8 cellular contexts compared by ENCODE assay signal in the genomic region with DNA sequence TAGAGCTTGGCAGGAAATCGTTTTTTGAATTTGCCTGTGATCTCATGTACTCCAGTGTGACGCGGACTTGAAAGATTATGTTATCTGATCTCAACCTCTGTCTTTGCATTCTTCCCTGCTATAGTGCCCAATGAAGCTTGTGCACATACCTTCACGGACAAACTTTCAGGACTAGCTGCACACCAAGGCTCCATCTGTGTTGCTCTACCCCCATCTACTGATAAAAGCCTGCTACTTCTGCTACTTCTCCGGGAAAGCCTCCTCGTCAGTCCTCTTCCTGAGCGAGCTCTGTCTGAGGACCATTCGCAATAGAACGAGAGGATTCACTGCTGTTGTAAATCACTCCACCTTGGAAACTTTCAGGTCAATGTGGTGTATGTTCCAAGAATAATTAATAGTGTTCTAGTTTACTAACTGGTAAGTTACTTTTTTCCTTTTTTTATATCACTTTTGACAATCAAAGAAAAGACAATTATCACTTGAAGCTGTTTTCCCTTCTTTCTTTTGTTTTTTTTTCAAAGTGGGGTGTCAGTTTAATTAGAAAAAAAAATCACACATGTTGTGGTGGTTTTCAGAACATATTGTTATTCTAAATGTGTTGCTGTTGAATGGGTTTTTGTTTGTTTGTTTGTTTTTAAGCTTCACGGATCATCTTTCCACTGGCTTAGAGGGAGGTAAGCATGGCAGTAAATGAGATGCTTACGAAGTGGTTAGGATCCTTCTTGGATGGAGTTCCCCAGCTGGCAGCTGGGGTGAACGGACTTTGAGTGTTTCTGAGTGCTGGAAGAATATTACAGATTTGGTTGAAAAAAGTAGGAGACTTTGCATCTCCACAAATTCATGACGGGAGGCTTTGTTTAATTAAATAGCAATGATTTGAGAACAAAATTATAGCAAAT.
DNase-seq lines count a peak whose midpoint lies in the region; ATAC-seq, FAIRE-seq and TF ChIP-seq lines count a peak whose summit lies in the region.

No MANE protein-coding gene starts in this region.

- no peaks in the 10 kb centered on the region for H3K79me2 ChIP-seq in PC-9 (ENCODE audit: low read depth)
- no peaks in the 10 kb centered on the region for H3K79me2 ChIP-seq in GM12878 (ENCODE audit: control insufficient read depth, insufficient read depth, low read length)

- CTCF ChIA-PET in PC-9 (lab: Charles Lee) (interaction anchor here (1.1 kb wide), 1 partner anchor 142 kb away, joined by 3 read pairs; no protein-coding TSS in a partner anchor), GM12878 (lab: Yijun Ruan, JAX) (interaction anchor here (0.6 to 1.6 kb wide), 6 partner anchors 8 to 279 kb away, joined by 3 to 8 read pairs (median 4); no protein-coding TSS in a partner anchor)

- ATAC-seq in GM18868 (IDR thresholded peaks at IDR 0.05; ENCODE audit: unreplicated experiment) (peak; percentile 88), GM12878 (no peak), HG02588 (IDR thresholded peaks at IDR 0.05; ENCODE audit: unreplicated experiment) (no peak)

- TF ChIP-seq POLR2A in GM12878 (IDR thresholded peaks at IDR 0.05; ENCODE audit: low read depth, low read length) (no peak), spleen (IDR thresholded peaks at IDR 0.05) (no peak)

- H3K4me1 ChIP-seq in PC-9 (replicated peaks; ENCODE audit: insufficient read depth) (no peaks in the 10 kb centered on the region), GM12878 (ENCODE audit: control insufficient read depth, insufficient read depth, low read length) (no peaks in the 10 kb centered on the region), spleen (peaks cover 0 to 7% (median 0%) of the 10 kb centered on the region in 6 donors)

- 8% methylated on average over 13 of the region's 13 CpGs for WGBS in GM12878 (ENCODE audit: insufficient coverage, insufficient replicate concordance, low lambda C conversion rate, missing lambda C conversion rate)
- WGBS in spleen, 5 donors: 14 to 19% (median 15%) methylated on average over 13 of the region's 13 CpGs

- H3K9ac ChIP-seq in GM12878 (ENCODE audit: control insufficient read depth, insufficient read depth, low read length): no peak overlapping the region

- RAD21 ChIA-PET in GM12878 (lab: Charles Lee; ENCODE audit: unreplicated experiment): interaction anchor here (1.3 kb wide), 1 partner anchor 273 kb away, joined by 3 read pairs; no protein-coding TSS in a partner anchor

- peak; percentile 72 for DNase-seq in CD1c-positive myeloid dendritic cell (ENCODE audit: extremely low spot score)
- peak; percentile 79 for DNase-seq in HTR-8/SVneo (ENCODE audit: insufficient read length, low spot score)
- DNase-seq in PC-9: peak; percentile 20 to 55
- DNase-seq in GM12878 (ENCODE audit: low read depth, low spot score): no peak
- DNase-seq in iPS DF 4.7 (ENCODE audit: extremely low read depth, low spot score): peak; percentile 60
- DNase-seq in spleen: no peak

- H3K27me3 ChIP-seq in PC-9 (ENCODE audit: insufficient read depth, low read depth) (peaks cover 25% of the 10 kb centered on the region), GM12878 (replicated peaks in 1 of 2; ENCODE audit: control insufficient read depth in 2 of 2, insufficient read depth in 2 of 2, low read length in 1 of 2) (no peaks in the 10 kb centered on the region), spleen (replicated peaks in 1 of 7) (peaks cover 0 to 38% (median 6%) of the 10 kb centered on the region in 7 donors)

- H3K9me2 ChIP-seq in PC-9 (ENCODE audit: insufficient read depth): no peaks in the 10 kb centered on the region; the same call in 1 of the 2 replicates

- no peaks in the 10 kb centered on the region for H3K9me3 ChIP-seq in PC-9 (ENCODE audit: insufficient read depth, low read depth)
- H3K9me3 ChIP-seq in GM12878 (replicated peaks; ENCODE audit: control insufficient read depth, insufficient read depth, low read length): no peaks in the 10 kb centered on the region
- no peaks in the 10 kb centered on the region for H3K9me3 ChIP-seq in spleen

- BruUV-seq in PC-9 (replicated peaks; lab: Mats Ljungman, UMichigan): no TSS peak
- no TSS peak for BruUV-seq in GM12878 (replicated peaks; lab: Mats Ljungman, UMichigan)

- H3K36me3 ChIP-seq in PC-9 (ENCODE audit: low read depth): no peaks in the 10 kb centered on the region
- no peaks in the 10 kb centered on the region for H3K36me3 ChIP-seq in GM12878 (ENCODE audit: control insufficient read depth in 2 of 2, insufficient read depth in 2 of 2, low read length in 1 of 2)
- no peaks in the 10 kb centered on the region for H3K36me3 ChIP-seq in spleen

- TF ChIP-seq CTCF in PC-9 (conservative IDR thresholded peaks at IDR 0.05): peak; percentile 66
- peak; percentile 20 to 44 (median 28); a peak in 3 of 6 replicates for TF ChIP-seq CTCF in GM12878 (IDR thresholded peaks at IDR 0.05 in 2 of 3, conservative IDR thresholded peaks at IDR 0.05 in 1 of 3; ENCODE audit: control insufficient read depth in 2 of 3, extremely low read depth in 1 of 3, insufficient read depth in 1 of 3, low read depth in 3 of 3, low read length in 3 of 3)
- peak; percentile 35 to 67 (median 55) for TF ChIP-seq CTCF in spleen (IDR thresholded peaks at IDR 0.05 in 8 of 11, conservative IDR thresholded peaks at IDR 0.05 in 3 of 11)

- no peaks in the 10 kb centered on the region for H4K20me1 ChIP-seq in PC-9 (ENCODE audit: insufficient read depth)
- no peaks in the 10 kb centered on the region for H4K20me1 ChIP-seq in GM12878 (ENCODE audit: control insufficient read depth, insufficient read depth)

- H2AFZ ChIP-seq in PC-9 (no peak overlapping the region), GM12878 (ENCODE audit: control insufficient read depth, low read depth, low read length) (no peak overlapping the region)

- no peak overlapping the region for H3K4me3 ChIP-seq in PC-9
- no peak overlapping the region for H3K4me3 ChIP-seq in GM12878
- no peak overlapping the region for H3K4me3 ChIP-seq in spleen

- in situ Hi-C loops in GM12878 (cut with MboI): no loop called here

- no peak overlapping the region for H3K4me2 ChIP-seq in PC-9
- no peak overlapping the region for H3K4me2 ChIP-seq in GM12878 (ENCODE audit: control insufficient read depth, insufficient read depth)

- FAIRE-seq in HTR-8/SVneo (lab: Jason Lieb, UNC): no peak
- no peak for FAIRE-seq in GM12878 (lab: Jason Lieb, UNC)

- peak; percentile 55 for TF ChIP-seq RAD21 in GM12878 (IDR thresholded peaks at IDR 0.05; ENCODE audit: insufficient read depth, low read depth, low read length)

- H3F3A ChIP-seq in PC-9 (ENCODE audit: insufficient read depth, low read depth): no peaks in the 10 kb centered on the region

- TF ChIP-seq EP300 in GM12878 (IDR thresholded peaks at IDR 0.05; ENCODE audit: borderline replicate concordance in 1 of 2, control insufficient read depth in 1 of 2, low read depth in 2 of 2, low read length in 2 of 2): no peak

- intact Hi-C loops in PC-9 (cut with micrococcal nuclease; ENCODE audit: unreplicated experiment) (loop anchor here (1.0 kb wide), 1 partner anchor 274 kb away; no protein-coding TSS in a partner anchor), GM12878 (cut with micrococcal nuclease; ENCODE audit: unreplicated experiment) (loop anchor here (1.0 kb wide), 1 partner anchor 269 kb away; no protein-coding TSS in a partner anchor), spleen (cut with DNase I; ENCODE audit: low total_unique reads) (loop anchor here (5.0 kb wide), 1 partner anchor 271 kb away; no protein-coding TSS in a partner anchor)

- H3K27ac ChIP-seq in PC-9 (no peak overlapping the region), GM12878 (ENCODE audit: control insufficient read depth, insufficient read depth) (no peak overlapping the region), spleen (no peak overlapping the region)

- POLR2A ChIA-PET in PC-9 (lab: Charles Lee; ENCODE audit: unreplicated experiment) (no interaction called here), GM12878 (lab: Charles Lee) (no interaction called here)

- SMC1A ChIA-PET in GM12878 (lab: Charles Lee; ENCODE audit: uncharacterized antibody, unreplicated experiment): no interaction called here

TF ChIP-seq in GM12878, 131 proteins besides CTCF, POLR2A, EP300 and RAD21 (continues in another document):
- no peak for TF ChIP-seq ASH2L (IDR thresholded peaks at IDR 0.05; ENCODE audit: borderline replicate concordance, low read depth)
- no peak for TF ChIP-seq TARDBP (IDR thresholded peaks at IDR 0.05; ENCODE audit: borderline replicate concordance)
- no peak for TF ChIP-seq BRCA1 (IDR thresholded peaks at IDR 0.05; ENCODE audit: low read depth, low read length)
- TF ChIP-seq PAX8 (IDR thresholded peaks at IDR 0.05): no peak
- no peak for TF ChIP-seq IKZF1 (conservative IDR thresholded peaks at IDR 0.05)
- no peak for TF ChIP-seq HDAC2 (IDR thresholded peaks at IDR 0.05)
- no peak for TF ChIP-seq MEF2A (IDR thresholded peaks at IDR 0.05; ENCODE audit: insufficient read depth, low read depth, low read length)
- TF ChIP-seq, protein P1, sequence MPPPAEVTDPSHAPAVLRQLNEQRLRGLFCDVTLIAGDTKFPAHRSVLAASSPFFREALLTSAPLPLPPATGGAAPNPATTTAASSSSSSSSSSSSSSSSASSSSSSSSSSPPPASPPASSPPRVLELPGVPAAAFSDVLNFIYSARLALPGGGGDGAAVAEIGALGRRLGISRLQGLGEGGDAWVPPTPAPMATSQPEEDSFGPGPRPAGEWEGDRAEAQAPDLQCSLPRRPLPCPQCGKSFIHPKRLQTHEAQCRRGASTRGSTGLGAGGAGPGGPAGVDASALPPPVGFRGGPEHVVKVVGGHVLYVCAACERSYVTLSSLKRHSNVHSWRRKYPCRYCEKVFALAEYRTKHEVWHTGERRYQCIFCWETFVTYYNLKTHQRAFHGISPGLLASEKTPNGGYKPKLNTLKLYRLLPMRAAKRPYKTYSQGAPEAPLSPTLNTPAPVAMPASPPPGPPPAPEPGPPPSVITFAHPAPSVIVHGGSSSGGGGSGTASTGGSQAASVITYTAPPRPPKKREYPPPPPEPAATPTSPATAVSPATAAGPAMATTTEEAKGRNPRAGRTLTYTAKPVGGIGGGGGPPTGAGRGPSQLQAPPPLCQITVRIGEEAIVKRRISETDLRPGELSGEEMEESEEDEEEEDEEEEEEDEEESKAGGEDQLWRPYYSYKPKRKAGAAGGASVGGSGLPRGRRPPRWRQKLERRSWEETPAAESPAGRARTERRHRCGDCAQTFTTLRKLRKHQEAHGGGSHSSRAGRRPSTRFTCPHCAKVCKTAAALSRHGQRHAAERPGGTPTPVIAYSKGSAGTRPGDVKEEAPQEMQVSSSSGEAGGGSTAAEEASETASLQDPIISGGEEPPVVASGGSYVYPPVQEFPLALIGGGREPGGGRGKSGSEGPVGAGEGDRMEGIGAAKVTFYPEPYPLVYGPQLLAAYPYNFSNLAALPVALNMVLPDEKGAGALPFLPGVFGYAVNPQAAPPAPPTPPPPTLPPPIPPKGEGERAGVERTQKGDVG (CRISPR knock-in tag; IDR thresholded peaks at IDR 0.05): no peak
- TF ChIP-seq CBX3 (IDR thresholded peaks at IDR 0.05; ENCODE audit: borderline replicate concordance, low read depth): no peak
- TF ChIP-seq STAT1 (conservative IDR thresholded peaks at IDR 0.05): no peak
- TF ChIP-seq CHD4 (IDR thresholded peaks at IDR 0.05): no peak

Comparison
In these comparisons a context has a peak if more than half of its experiments do, and no peak if none do; other contexts are left out.
1. DNase-seq: peak in CD1c-positive myeloid dendritic cell (single experiment), HTR-8/SVneo (single experiment), PC-9 (2 of 2) and iPS DF 4.7 (single experiment); none in GM12878 (single experiment) and spleen (single experiment).
2. Peak in every context shown above with its lines, with median percentiles within 50 percentile points of each other: CTCF ChIP-seq.